ENCODE assay signal across 8 cellular contexts in genomic region chr6:82040405-82041221, GRCh38.
DNase-seq lines count a peak whose midpoint lies in the region; ATAC-seq and TF ChIP-seq lines count a peak whose summit lies in the region.

No MANE protein-coding gene starts in this region.

- H3K27ac Mint-ChIP-seq in activated CD4-positive, alpha-beta memory T cell treated with anti-CD3 and anti-CD28 coated beads, Interleukin-2, amount 10 ng/mL, durations not matched to agents 7 days and 5 days: no peak overlapping the region

- peak overlapping the region; percentile 57 for H2AK9ac ChIP-seq in IMR-90 (replicated peaks; ENCODE audit: low read depth, low read length, poor library complexity)

- H3K27me3 ChIP-seq in IMR-90 (ENCODE audit: control insufficient read depth, insufficient read depth, low read length) (no peaks in the 10 kb centered on the region), neuronal stem cell (ENCODE audit: control insufficient read depth in 3 of 3, insufficient read depth in 3 of 3, low read depth in 1 of 3, low read length in 3 of 3) (no peaks in the 10 kb centered on the region)

- H3K56ac ChIP-seq in IMR-90 (ENCODE audit: extremely low read depth, insufficient read depth, low read length): no peak overlapping the region

- H3K9me3 ChIP-seq in IMR-90 (ENCODE audit: control insufficient read depth, insufficient read depth, low read length) (no peaks in the 10 kb centered on the region), neuronal stem cell (replicated peaks in 1 of 2; ENCODE audit: control insufficient read depth in 2 of 2, insufficient read depth in 1 of 2, low read depth in 1 of 2, low read length in 2 of 2) (no peaks in the 10 kb centered on the region)

- 0 out of 2 replicates have a peak, but pooled peaks have one; percentile 24 for TF ChIP-seq POLR2A in IMR-90 (IDR thresholded peaks at IDR 0.05; ENCODE audit: low read depth, low read length)

- H3K4ac ChIP-seq in IMR-90 (ENCODE audit: low read depth, low read length) (peak overlapping the region; percentile 43), neuronal stem cell (ENCODE audit: low read length) (no peak overlapping the region)

- H3K4me1 Mint-ChIP-seq in activated CD4-positive, alpha-beta memory T cell treated with anti-CD3 and anti-CD28 coated beads, Interleukin-2, amount 10 ng/mL, durations not matched to agents 7 days and 5 days: no peaks in the 10 kb centered on the region

- H3K4me2 ChIP-seq in IMR-90 (ENCODE audit: low read depth, low read length): no peak overlapping the region
- H3K4me2 ChIP-seq in neuronal stem cell (ENCODE audit: insufficient read depth, low read length, poor library complexity, severe bottlenecking): no peak overlapping the region

- POLR2A ChIA-PET in IMR-90 (lab: Charles Lee; ENCODE audit: unreplicated experiment): interaction anchor here (0.5 to 0.6 kb wide), 2 partner anchors 220 to 434 kb away, joined by 3 to 15 read pairs; no protein-coding TSS in a partner anchor
- POLR2A ChIA-PET in activated CD4-positive, alpha-beta memory T cell treated with anti-CD3 and anti-CD28 coated beads, Interleukin-2, amount 10 ng/mL, durations not matched to agents 7 days and 5 days (lab: Charles Lee): no interaction called here

- no peak overlapping the region; the same call in 1 of the 2 replicates for H4K5ac ChIP-seq in IMR-90 (ENCODE audit: low read depth, low read length)

- no peaks in the 10 kb centered on the region for H3K9me3 Mint-ChIP-seq in activated CD4-positive, alpha-beta memory T cell treated with anti-CD3 and anti-CD28 coated beads, Interleukin-2, amount 10 ng/mL, durations not matched to agents 7 days and 5 days

- no peaks in the 10 kb centered on the region for H3K4me1 ChIP-seq in IMR-90 (ENCODE audit: control insufficient read depth, insufficient read depth, low read length)
- H3K4me1 ChIP-seq in neuronal stem cell (ENCODE audit: control insufficient read depth in 2 of 2, insufficient read depth in 1 of 2, low read depth in 1 of 2, low read length in 2 of 2): no peaks in the 10 kb centered on the region

- dilution Hi-C loops in IMR-90 (cut with HindIII; ENCODE audit: low sequenced_read_pairs, unreplicated experiment): no loop called here

- peak overlapping the region; percentile 63; the same call in 1 of the 2 replicates for H2AK5ac ChIP-seq in IMR-90 (ENCODE audit: low read depth, low read length)
- no peak overlapping the region for H2AK5ac ChIP-seq in neuronal stem cell (ENCODE audit: low read depth, low read length)

- in situ Hi-C loops in IMR-90 (cut with MboI; ENCODE audit: low sequenced_read_pairs) (loop anchor here (25.0 kb wide), 1 partner anchor 803 kb away; no protein-coding TSS in a partner anchor), SK-MEL-5 (cut with HindIII; ENCODE audit: low pct_unique_long_range_greater_than_20kb, low sequenced_read_pairs) (no loop called here)

- TF ChIP-seq CTCF in IMR-90 (conservative IDR thresholded peaks at IDR 0.05; ENCODE audit: low read depth, low read length): peak; percentile 80
- peak; percentile 83 for TF ChIP-seq CTCF in fibroblast of mammary gland (conservative IDR thresholded peaks at IDR 0.05; ENCODE audit: control insufficient read depth, insufficient read depth, low read depth, low read length)

- H3K18ac ChIP-seq in IMR-90 (ENCODE audit: low read depth, low read length) (no peak overlapping the region), neuronal stem cell (ENCODE audit: low read length) (no peak overlapping the region)

- no CpG with 5 or more reads among the region's 4 CpGs for WGBS in IMR-90 (ENCODE audit: extremely low coverage in 2 of 2, insufficient read length in 1 of 2), 2 experiments
- no CpG with 5 or more reads among the region's 4 CpGs for WGBS in neuronal stem cell (ENCODE audit: extremely low coverage in 2 of 2, insufficient read length in 2 of 2, insufficient replicate concordance in 1 of 2), 2 donors

- no peaks in the 10 kb centered on the region; the same call in 1 of the 2 replicates for H3K9me1 ChIP-seq in IMR-90 (ENCODE audit: insufficient read depth, low read length)

- peak; percentile 3 for DNase-seq in activated CD4-positive, alpha-beta T cell treated with anti-CD3 and anti-CD28 coated beads for 48 hours
- no peak for DNase-seq in activated CD4-positive, alpha-beta T cell treated with anti-CD3 and anti-CD28 coated beads, Interleukin-2, amount 50 U/mL, for 4 hours
- DNase-seq in IMR-90 (peak; percentile 59), SK-MEL-5 (ENCODE audit: low read depth, low spot score) (peak; percentile 80), fibroblast of mammary gland (ENCODE audit: low read depth) (peak; percentile 78), neuronal stem cell (ENCODE audit: low spot score) (peak; percentile 60)
- DNase-seq in activated CD4-positive, alpha-beta memory T cell treated with anti-CD3 and anti-CD28 coated beads, Interleukin-2, amount 10 ng/mL, durations not matched to agents 7 days and 5 days: no peak

- H3K4me3 ChIP-seq in IMR-90 (ENCODE audit: insufficient read depth, low read depth, low read length): no peak overlapping the region
- no peak overlapping the region for H3K4me3 ChIP-seq in fibroblast of mammary gland (ENCODE audit: control insufficient read depth, low read depth, low read length)
- no peak overlapping the region for H3K4me3 ChIP-seq in neuronal stem cell (ENCODE audit: low read length in 2 of 2)

- H2BK20ac ChIP-seq in IMR-90 (ENCODE audit: low read depth, low read length): peak overlapping the region; percentile 57; the same call in 1 of the 2 replicates

- H2BK15ac ChIP-seq in IMR-90 (ENCODE audit: low read depth, low read length) (peak overlapping the region; percentile 81; the same call in 1 of the 3 replicates), neuronal stem cell (ENCODE audit: low read length) (no peak overlapping the region)

- H3K14ac ChIP-seq in IMR-90 (replicated peaks; ENCODE audit: low read depth, low read length): no peak overlapping the region
- no peak overlapping the region for H3K14ac ChIP-seq in neuronal stem cell (ENCODE audit: low read length)

- no peaks in the 10 kb centered on the region for H3K36me3 Mint-ChIP-seq in activated CD4-positive, alpha-beta memory T cell treated with anti-CD3 and anti-CD28 coated beads, Interleukin-2, amount 10 ng/mL, durations not matched to agents 7 days and 5 days (ENCODE audit: low read depth)

- TF ChIP-seq RAD21 in IMR-90 (IDR thresholded peaks at IDR 0.05; ENCODE audit: low read length): peak; percentile 80

- H3K23ac ChIP-seq in IMR-90 (ENCODE audit: low read depth, low read length) (no peak overlapping the region), neuronal stem cell (ENCODE audit: low read depth, low read length, poor library complexity) (no peak overlapping the region)

- H3K36me3 ChIP-seq in IMR-90 (ENCODE audit: control insufficient read depth, insufficient read depth, low read length): no peaks in the 10 kb centered on the region
- H3K36me3 ChIP-seq in neuronal stem cell (replicated peaks in 1 of 2; ENCODE audit: control insufficient read depth in 2 of 2, insufficient read depth in 2 of 2, low read length in 2 of 2): no peaks in the 10 kb centered on the region

- peak overlapping the region; percentile 36; the same call in 1 of the 2 replicates for H4K91ac ChIP-seq in IMR-90 (ENCODE audit: insufficient read depth, low read depth, low read length)
- no peak overlapping the region for H4K91ac ChIP-seq in neuronal stem cell (ENCODE audit: low read depth, low read length, poor library complexity)

- H4K8ac ChIP-seq in IMR-90 (ENCODE audit: low read depth in 2 of 2, low read length in 2 of 2) (peak overlapping the region in 1 of 2 experiments; percentile 18; a peak in 1 of 4 replicates), neuronal stem cell (ENCODE audit: low read depth, low read length) (no peak overlapping the region)

- H2AFZ ChIP-seq in IMR-90 (replicated peaks; ENCODE audit: low read length, poor library complexity): peak overlapping the region; percentile 78
- peak overlapping the region; percentile 64 for H2AFZ ChIP-seq in neuronal stem cell (ENCODE audit: low read length)

- ATAC-seq in GM21717 (IDR thresholded peaks at IDR 0.05; ENCODE audit: unreplicated experiment): peak; percentile 76
- peak; percentile 99 for ATAC-seq in IMR-90 (ENCODE audit: low read depth)

- no TSS peak for BruUV-seq in IMR-90 (replicated peaks; lab: Mats Ljungman, UMichigan)

- intact Hi-C loops in IMR-90 (cut with micrococcal nuclease): loop anchor here (2.0 to 10.0 kb wide), 2 partner anchors 288 to 796 kb away; partner anchors contain the start of gene TENT5A

- H2BK12ac ChIP-seq in neuronal stem cell (ENCODE audit: low read length): no peak overlapping the region

- no peak overlapping the region for H3K4me3 Mint-ChIP-seq in activated CD4-positive, alpha-beta memory T cell treated with anti-CD3 and anti-CD28 coated beads, Interleukin-2, amount 10 ng/mL, durations not matched to agents 7 days and 5 days

- no peaks in the 10 kb centered on the region for H3K79me1 ChIP-seq in IMR-90 (ENCODE audit: low read depth in 1 of 2, low read length in 2 of 2)
- H3K79me1 ChIP-seq in neuronal stem cell (ENCODE audit: low read depth, low read length): no peaks in the 10 kb centered on the region

- H4K20me1 ChIP-seq in IMR-90 (ENCODE audit: insufficient read depth, low read length): no peaks in the 10 kb centered on the region

- CTCF ChIA-PET in IMR-90 (lab: Yijun Ruan, JAX): interaction anchor here (0.6 to 1.4 kb wide), 5 partner anchors 11 to 522 kb away, joined by 3 to 4 read pairs (median 3); no protein-coding TSS in a partner anchor
- CTCF ChIA-PET in activated CD4-positive, alpha-beta memory T cell treated with anti-CD3 and anti-CD28 coated beads, Interleukin-2, amount 10 ng/mL, durations not matched to agents 7 days and 5 days (lab: Charles Lee): interaction anchor here (0.7 kb wide), 2 partner anchors 34 to 1230 kb away, joined by 3 read pairs; no protein-coding TSS in a partner anchor

- H3K9ac ChIP-seq in IMR-90 (ENCODE audit: low read depth, low read length) (peak overlapping the region; percentile 41; the same call in 1 of the 2 replicates), neuronal stem cell (ENCODE audit: low read depth, low read length, poor library complexity) (no peak overlapping the region)

- H2BK5ac ChIP-seq in IMR-90 (ENCODE audit: low read depth, low read length, poor library complexity, severe bottlenecking) (no peak overlapping the region), neuronal stem cell (ENCODE audit: low read length) (no peak overlapping the region)

- peak overlapping the region; percentile 63 for H2BK120ac ChIP-seq in IMR-90 (ENCODE audit: low read depth, low read length)
- H2BK120ac ChIP-seq in neuronal stem cell (ENCODE audit: low read depth, low read length): no peak overlapping the region

- H3K27ac ChIP-seq in IMR-90 (ENCODE audit: insufficient read depth, low read length) (no peak overlapping the region), neuronal stem cell (replicated peaks; ENCODE audit: low read length) (no peak overlapping the region)

- peaks cover 3% of the 10 kb centered on the region for H3K27me3 Mint-ChIP-seq in activated CD4-positive, alpha-beta memory T cell treated with anti-CD3 and anti-CD28 coated beads, Interleukin-2, amount 10 ng/mL, durations not matched to agents 7 days and 5 days

TF ChIP-seq in IMR-90, 13 proteins besides CTCF, POLR2A, EP300 and RAD21 (continues in another document):
- TF ChIP-seq RCOR1 (IDR thresholded peaks at IDR 0.05; ENCODE audit: insufficient replicate concordance, low read length) (no peak), SMC3 (IDR thresholded peaks at IDR 0.05; ENCODE audit: low read depth, low read length) (peak; percentile 80)

Comparison
In these comparisons a context has a peak if more than half of its experiments do, and no peak if none do; other contexts are left out.
1. DNase-seq: peak in activated CD4-positive, alpha-beta T cell treated with anti-CD3 and anti-CD28 coated beads for 48 hours (single experiment), IMR-90 (single experiment), SK-MEL-5 (single experiment), fibroblast of mammary gland (single experiment) and neuronal stem cell (single experiment); none in activated CD4-positive, alpha-beta T cell treated with anti-CD3 and anti-CD28 coated beads, Interleukin-2, amount 50 U/mL, for 4 hours (0 of 2) and activated CD4-positive, alpha-beta memory T cell treated with anti-CD3 and anti-CD28 coated beads, Interleukin-2, amount 10 ng/mL, durations not matched to agents 7 days and 5 days (single experiment).